19 cellular contexts compared by ENCODE assay signal in genomic region chr6:158757753-158758090, GRCh38.
DNase-seq lines count a peak whose midpoint lies in the region; ATAC-seq and TF ChIP-seq lines count a peak whose summit lies in the region.
"Had no signal": no experiment of that assay in that cellular context is flagged by ENCODE, and none has a peak within 500 bp of the region (broad histone marks: within the 10 kb centered on the region; RNA-seq: fewer than 3 reads in every experiment).

No MANE protein-coding gene starts in this region.

- H3K27ac ChIP-seq in A673 (ENCODE audit: low read depth, low read length, poor library complexity, severe bottlenecking) (no peak overlapping the region), ascending aorta (no peak overlapping the region)
- H3K27ac ChIP-seq: prostate gland, skin epidermis had no signal

- H3K4me1 Mint-ChIP-seq in activated T-helper 2 cell treated with anti-CD3 and anti-CD28 coated beads, Interferon-gamma antibody, Interleukin-2, Interleukin-4, amounts not matched to agents 10 μg/mL and 5 μg/mL and 100 μg/mL, durations not matched to agents 14 hours and 24 hours and 36 hours (ENCODE audit: low read depth) = no peaks in the 10 kb centered on the region
- peaks cover 46% of the 10 kb centered on the region for H3K4me1 Mint-ChIP-seq in nephron
- H3K4me1 Mint-ChIP-seq: stimulated activated naive CD8-positive, alpha-beta T cell treated with anti-CD3 and anti-CD28 coated beads, Interleukin-15, amount 100 ng/mL, for 72 hours had no signal

- POLR2A ChIA-PET in A673 (lab: Charles Lee; ENCODE audit: low non-redundant PET) = no interaction called here

- no peaks in the 10 kb centered on the region for H3K9me3 ChIP-seq in A673 (ENCODE audit: low read depth, low read length, poor library complexity, severe bottlenecking)
- no peaks in the 10 kb centered on the region for H3K9me3 ChIP-seq in ascending aorta
- H3K9me3 ChIP-seq: Caco-2, MG63, prostate gland had no signal

- CTCF ChIA-PET in A673 (lab: Charles Lee) = no interaction called here

- H3K27ac Mint-ChIP-seq in activated T-helper 2 cell treated with anti-CD3 and anti-CD28 coated beads, Interferon-gamma antibody, Interleukin-2, Interleukin-4, amounts not matched to agents 10 μg/mL and 5 μg/mL and 100 μg/mL, durations not matched to agents 14 hours and 24 hours and 36 hours = peak overlapping the region; percentile 45
- H3K27ac Mint-ChIP-seq in nephron = peak overlapping the region in 2 of 3 experiments; percentile 31 to 62

- no peaks in the 10 kb centered on the region for H3K36me3 ChIP-seq in A673 (ENCODE audit: insufficient read depth, low read length, poor library complexity, severe bottlenecking)
- H3K36me3 ChIP-seq in ascending aorta = no peaks in the 10 kb centered on the region
- H3K36me3 ChIP-seq: MG63, prostate gland had no signal

- no peak overlapping the region for H3K4me3 ChIP-seq in A673 (ENCODE audit: low read depth, low read length, poor library complexity, severe bottlenecking)
- H3K4me3 ChIP-seq in ascending aorta = no peak overlapping the region
- H3K4me3 ChIP-seq: MG63, prostate gland, skin epidermis had no signal

- no peaks in the 10 kb centered on the region for H3K9me3 Mint-ChIP-seq in activated T-helper 2 cell treated with anti-CD3 and anti-CD28 coated beads, Interferon-gamma antibody, Interleukin-2, Interleukin-4, amounts not matched to agents 10 μg/mL and 5 μg/mL and 100 μg/mL, durations not matched to agents 14 hours and 24 hours and 36 hours
- no peaks in the 10 kb centered on the region for H3K9me3 Mint-ChIP-seq in nephron
- H3K9me3 Mint-ChIP-seq: stimulated activated naive CD8-positive, alpha-beta T cell treated with anti-CD3 and anti-CD28 coated beads, Interleukin-15, amount 100 ng/mL, for 72 hours had no signal

- no peak for TF ChIP-seq CTCF in nephron (IDR thresholded peaks at IDR 0.05; ENCODE audit: unreplicated experiment in 3 of 3)
- TF ChIP-seq CTCF in A673 (conservative IDR thresholded peaks at IDR 0.05; ENCODE audit: low read depth, low read length) = no peak
- TF ChIP-seq CTCF in ascending aorta (IDR thresholded peaks at IDR 0.05) = no peak

- BruUV-seq in A673 (replicated peaks; lab: Mats Ljungman, UMichigan) = no TSS peak

- no peaks in the 10 kb centered on the region for H3K27me3 Mint-ChIP-seq in activated T-helper 2 cell treated with anti-CD3 and anti-CD28 coated beads, Interferon-gamma antibody, Interleukin-2, Interleukin-4, amounts not matched to agents 10 μg/mL and 5 μg/mL and 100 μg/mL, durations not matched to agents 14 hours and 24 hours and 36 hours (ENCODE audit: low read depth)
- H3K27me3 Mint-ChIP-seq in nephron (ENCODE audit: low read depth) = no peaks in the 10 kb centered on the region
- H3K27me3 Mint-ChIP-seq: stimulated activated naive CD8-positive, alpha-beta T cell treated with anti-CD3 and anti-CD28 coated beads, Interleukin-15, amount 100 ng/mL, for 72 hours had no signal

- peaks cover 79% of the 10 kb centered on the region for H3K36me3 Mint-ChIP-seq in activated T-helper 2 cell treated with anti-CD3 and anti-CD28 coated beads, Interferon-gamma antibody, Interleukin-2, Interleukin-4, amounts not matched to agents 10 μg/mL and 5 μg/mL and 100 μg/mL, durations not matched to agents 14 hours and 24 hours and 36 hours (ENCODE audit: low read depth)
- H3K36me3 Mint-ChIP-seq in nephron (ENCODE audit: low read depth) = peaks cover 5% of the 10 kb centered on the region

- intact Hi-C loops in activated T-helper 2 cell treated with anti-CD3 and anti-CD28 coated beads, Interferon-gamma antibody, Interleukin-2, Interleukin-4, amounts not matched to agents 10 μg/mL and 5 μg/mL and 100 μg/mL, durations not matched to agents 14 hours and 24 hours and 36 hours (cut with micrococcal nuclease) = no loop called here
- intact Hi-C loops in A673 (cut with micrococcal nuclease; ENCODE audit: unreplicated experiment) (no loop called here), ascending aorta (cut with DNase I) (no loop called here)

- no peak overlapping the region for H3K4me3 Mint-ChIP-seq in activated T-helper 2 cell treated with anti-CD3 and anti-CD28 coated beads, Interferon-gamma antibody, Interleukin-2, Interleukin-4, amounts not matched to agents 10 μg/mL and 5 μg/mL and 100 μg/mL, durations not matched to agents 14 hours and 24 hours and 36 hours (ENCODE audit: low read depth)
- no peak overlapping the region for H3K4me3 Mint-ChIP-seq in nephron
- H3K4me3 Mint-ChIP-seq: stimulated activated naive CD8-positive, alpha-beta T cell treated with anti-CD3 and anti-CD28 coated beads, Interleukin-15, amount 100 ng/mL, for 72 hours had no signal

- H3K27me3 ChIP-seq in A673 (replicated peaks; ENCODE audit: insufficient read depth, low read depth, low read length, poor library complexity) (no peaks in the 10 kb centered on the region), ascending aorta (no peaks in the 10 kb centered on the region)
- H3K27me3 ChIP-seq: MG63 had no signal

- peaks cover 14% of the 10 kb centered on the region for H3K4me1 ChIP-seq in A673 (ENCODE audit: insufficient read depth, low read length, poor library complexity, severe bottlenecking)
- H3K4me1 ChIP-seq in ascending aorta = no peaks in the 10 kb centered on the region
- H3K4me1 ChIP-seq: prostate gland had no signal

- in situ Hi-C loops in G401 (cut with HindIII; ENCODE audit: low sequenced_read_pairs) = loop anchor here (10.0 to 25.0 kb wide), 2 partner anchors 53 to 205 kb away; no protein-coding TSS in a partner anchor

- ATAC-seq in HG03159 (IDR thresholded peaks at IDR 0.05; ENCODE audit: unreplicated experiment) = no peak

- peak; percentile 27 for DNase-seq in NCI-H82 (lab: John Stamatoyannopoulos, UW)
- no peak for DNase-seq in NCI-H82 treated with DMSO at 0.1 percent for 48 hours (lab: John Stamatoyannopoulos, UW; ENCODE audit: unreplicated experiment)
- DNase-seq in G401 (ENCODE audit: low spot score) = peak; percentile 30
- DNase-seq in activated T-helper 2 cell treated with anti-CD3 and anti-CD28 coated beads, Interferon-gamma antibody, Interleukin-2, Interleukin-4, amounts not matched to agents 10 μg/mL and 5 μg/mL and 100 μg/mL, durations not matched to agents 14 hours and 24 hours and 36 hours (ENCODE audit: low spot score) = no peak
- DNase-seq in A673 (ENCODE audit: low spot score) = no peak
- no peak for DNase-seq in ascending aorta (ENCODE audit: low spot score in 2 of 2)
- DNase-seq: 8988T; activated CD4-positive, alpha-beta T cell treated with anti-CD3 and anti-CD28 coated beads for 4 hours; activated naive CD4-positive, alpha-beta T cell; Caco-2; EL; MG63; NCI-H1436 treated with DMSO at 0.1 percent for 48 hours; stimulated activated naive CD8-positive, alpha-beta T cell treated with anti-CD3 and anti-CD28 coated beads, Interleukin-15, amount 100 ng/mL, for 72 hours; SW 1271 had no signal

Comparison
In these comparisons a context has a peak if more than half of its experiments do, and no peak if none do; other contexts are left out.
1. DNase-seq: peak in NCI-H82 (single experiment) and G401 (single experiment); none in NCI-H82 treated with DMSO at 0.1 percent for 48 hours (single experiment), activated T-helper 2 cell treated with anti-CD3 and anti-CD28 coated beads, Interferon-gamma antibody, Interleukin-2, Interleukin-4, amounts not matched to agents 10 μg/mL and 5 μg/mL and 100 μg/mL, durations not matched to agents 14 hours and 24 hours and 36 hours (single experiment), A673 (single experiment) and ascending aorta (0 of 2).